20 cellular contexts compared by ENCODE assay signal in the genomic region with DNA sequence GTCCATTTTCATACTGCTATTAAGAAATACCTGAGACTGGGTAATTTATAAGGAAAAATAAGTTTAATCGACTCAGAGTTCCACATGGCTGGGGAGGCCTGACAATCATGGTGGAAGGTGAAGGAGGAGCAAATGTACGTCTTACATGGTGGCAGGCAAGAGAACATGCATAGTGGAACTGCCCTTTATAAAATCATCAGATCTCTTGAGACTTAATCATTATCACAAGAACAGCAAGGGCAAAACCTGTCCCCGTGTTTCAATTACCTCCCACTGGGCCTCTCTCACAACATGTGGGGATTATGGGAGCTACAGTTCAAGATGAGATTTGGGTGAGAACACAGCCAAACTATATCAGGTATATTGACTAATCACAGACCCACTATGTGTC.
DNase-seq lines count a peak whose midpoint lies in the region; ATAC-seq and TF ChIP-seq lines count a peak whose summit lies in the region.
"Had no signal": no experiment of that assay in that cellular context is flagged by ENCODE, and none has a peak within 500 bp of the region (broad histone marks: within the 10 kb centered on the region; RNA-seq: fewer than 3 reads in every experiment).

No MANE protein-coding gene starts in this region.

- ATAC-seq in HG03196 (IDR thresholded peaks at IDR 0.05; ENCODE audit: unreplicated experiment), result no peak
- ATAC-seq: foreskin keratinocyte; naive thymus-derived CD8-positive, alpha-beta T cell; Panc1; stimulated activated effector memory CD8-positive, alpha-beta T cell treated with anti-CD3 and anti-CD28 coated beads, Interleukin-12 subunit alpha, Interleukin-12 subunit beta, amount 100 ng/mL, for 72 hours had no signal

- no peaks in the 10 kb centered on the region for H3K36me3 Mint-ChIP-seq in mesothelial cell of epicardium
- H3K36me3 Mint-ChIP-seq: activated naive CD8-positive, alpha-beta T cell; CD4-positive, CD25-positive, alpha-beta regulatory T cell; naive thymus-derived CD8-positive, alpha-beta T cell; stimulated activated effector memory CD8-positive, alpha-beta T cell treated with anti-CD3 and anti-CD28 coated beads, Interleukin-12 subunit alpha, Interleukin-12 subunit beta, amount 100 ng/mL, for 72 hours had no signal

- no peaks in the 10 kb centered on the region for H3K36me3 ChIP-seq in tibial artery
- H3K36me3 ChIP-seq: heart right ventricle had no signal

- in situ Hi-C loops in astrocyte of the spinal cord (cut with HindIII; ENCODE audit: low sequenced_read_pairs), result no loop called here

- H3K27me3 Mint-ChIP-seq in mesothelial cell of epicardium (ENCODE audit: low read depth), result no peaks in the 10 kb centered on the region

- no peaks in the 10 kb centered on the region for H3K9me3 ChIP-seq in tibial artery
- H3K9me3 ChIP-seq: heart right ventricle had no signal

- no peaks in the 10 kb centered on the region for H3K9me3 Mint-ChIP-seq in mesothelial cell of epicardium
- H3K9me3 Mint-ChIP-seq: stimulated activated effector memory CD8-positive, alpha-beta T cell treated with anti-CD3 and anti-CD28 coated beads, Interleukin-12 subunit alpha, Interleukin-12 subunit beta, amount 100 ng/mL, for 72 hours had no signal

- no peaks in the 10 kb centered on the region for H3K27me3 ChIP-seq in tibial artery
- H3K27me3 ChIP-seq: foreskin keratinocyte, heart right ventricle had no signal

- H3K27ac ChIP-seq in tibial artery, result peak overlapping the region; percentile 78 to 84
- H3K27ac ChIP-seq: foreskin keratinocyte had no signal

- no peak overlapping the region for H3K4me3 Mint-ChIP-seq in mesothelial cell of epicardium
- H3K4me3 Mint-ChIP-seq: activated naive CD8-positive, alpha-beta T cell; CD4-positive, CD25-positive, alpha-beta regulatory T cell; naive thymus-derived CD8-positive, alpha-beta T cell; stimulated activated effector memory CD8-positive, alpha-beta T cell treated with anti-CD3 and anti-CD28 coated beads, Interleukin-12 subunit alpha, Interleukin-12 subunit beta, amount 100 ng/mL, for 72 hours had no signal

- no peak for TF ChIP-seq CTCF in astrocyte of the spinal cord (IDR thresholded peaks at IDR 0.05; ENCODE audit: low read depth, low read length)
- TF ChIP-seq CTCF in mesothelial cell of epicardium (IDR thresholded peaks at IDR 0.05; ENCODE audit: unreplicated experiment), result no peak
- no peak for TF ChIP-seq CTCF in tibial artery (IDR thresholded peaks at IDR 0.05)

- peaks cover 10% of the 10 kb centered on the region for H3K4me1 Mint-ChIP-seq in mesothelial cell of epicardium
- H3K4me1 Mint-ChIP-seq: CD4-positive, CD25-positive, alpha-beta regulatory T cell; naive thymus-derived CD8-positive, alpha-beta T cell; stimulated activated effector memory CD8-positive, alpha-beta T cell treated with anti-CD3 and anti-CD28 coated beads, Interleukin-12 subunit alpha, Interleukin-12 subunit beta, amount 100 ng/mL, for 72 hours had no signal

- peak overlapping the region; percentile 60 for H3K27ac Mint-ChIP-seq in mesothelial cell of epicardium
- H3K27ac Mint-ChIP-seq: activated naive CD8-positive, alpha-beta T cell; CD4-positive, CD25-positive, alpha-beta regulatory T cell; naive thymus-derived CD8-positive, alpha-beta T cell; stimulated activated effector memory CD8-positive, alpha-beta T cell treated with anti-CD3 and anti-CD28 coated beads, Interleukin-12 subunit alpha, Interleukin-12 subunit beta, amount 100 ng/mL, for 72 hours had no signal

- DNase-seq in NCI-H2171 treated with DMSO at 0.1 percent for 48 hours (lab: John Stamatoyannopoulos, UW) (peak; percentile 42), NCI-H2171 (lab: John Stamatoyannopoulos, UW) (no peak), astrocyte of the spinal cord (ENCODE audit: low read depth, low spot score) (peak; percentile 12), mesothelial cell of epicardium (ENCODE audit: low spot score in 2 of 2, unreplicated experiment in 2 of 2) (no peak), tibial artery (no peak), SW 1271 (lab: John Stamatoyannopoulos, UW) (no peak)
- DNase-seq in activated CD8-positive, alpha-beta memory T cell treated with anti-CD3 and anti-CD28 coated beads, Interleukin-2, amount 50 U/mL, for 4 hours, result no peak
- DNase-seq: activated CD4-positive, alpha-beta T cell treated with anti-CD3 and anti-CD28 coated beads for 48 hours; CD4-positive, CD25-positive, alpha-beta regulatory T cell; foreskin keratinocyte; heart right ventricle; KBM-7; naive thymus-derived CD8-positive, alpha-beta T cell; NCI-H1930; NCI-H2227 treated with DMSO at 0.1 percent for 48 hours; SHP77 had no signal

- H3K4me3 ChIP-seq in astrocyte of the spinal cord (ENCODE audit: low read depth, low read length) (no peak overlapping the region), tibial artery (no peak overlapping the region)
- H3K4me3 ChIP-seq: heart right ventricle had no signal

- H3K4me1 ChIP-seq in tibial artery, result peaks cover 0 to 100% (median 74%) of the 10 kb centered on the region in 4 donors
- H3K4me1 ChIP-seq: foreskin keratinocyte had no signal

- intact Hi-C loops in tibial artery (cut with DNase I; ENCODE audit: low total_unique reads), result loop anchor here (10.0 kb wide), 2 partner anchors 49 to 989 kb away; a partner anchor contains a TSS

Comparison
In these comparisons a context has a peak if more than half of its experiments do, and no peak if none do; other contexts are left out.
1. DNase-seq: peak in NCI-H2171 treated with DMSO at 0.1 percent for 48 hours (single experiment) and astrocyte of the spinal cord (single experiment); none in NCI-H2171 (single experiment), mesothelial cell of epicardium (0 of 2), tibial artery (0 of 2), SW 1271 (0 of 2) and activated CD8-positive, alpha-beta memory T cell treated with anti-CD3 and anti-CD28 coated beads, Interleukin-2, amount 50 U/mL, for 4 hours (single experiment).